In the genomic region with DNA sequence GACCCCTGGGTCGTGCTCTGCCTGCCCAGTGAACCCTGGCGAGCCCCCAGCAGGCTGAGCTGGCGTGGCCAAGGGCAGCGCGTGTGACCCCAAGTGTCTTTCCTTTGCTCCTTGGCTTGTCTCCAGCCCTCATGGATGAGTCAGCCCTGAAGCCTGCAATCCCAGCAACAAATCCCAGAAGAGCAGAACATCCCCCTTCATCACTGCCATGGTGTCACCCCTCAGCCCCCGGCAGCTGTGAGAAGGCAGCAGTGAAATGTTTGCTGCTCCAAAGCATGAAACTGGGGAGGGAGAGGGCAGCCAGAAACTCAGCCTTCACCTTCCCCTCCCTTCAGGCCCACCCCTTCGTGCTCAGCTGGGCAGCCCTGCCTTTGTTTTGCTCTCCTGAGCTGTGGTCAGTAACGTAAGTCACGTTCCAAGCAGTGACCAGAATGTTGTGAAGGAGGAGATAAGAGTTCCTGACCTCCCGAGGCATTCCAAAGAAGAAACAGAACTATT, we compare ENCODE assay signal across 10 cellular contexts. TPM values are rescaled to one million over a fixed set of nuclear protein-coding genes. Genes with fewer than 3 reads are reported as not detected.
DNase-seq lines count a peak whose midpoint lies in the region; ATAC-seq and TF ChIP-seq lines count a peak whose summit lies in the region.
"Had no signal": no experiment of that assay in that cellular context is flagged by ENCODE, and none has a peak within 500 bp of the region (broad histone marks: within the 10 kb centered on the region; RNA-seq: fewer than 3 reads in every experiment).

No MANE protein-coding gene starts in this region.

- H3K23ac ChIP-seq in mesendoderm (ENCODE audit: low read length), result no peak overlapping the region

- H3K27me3 ChIP-seq in duodenal mucosa (ENCODE audit: control insufficient read depth in 1 of 2, insufficient read depth in 2 of 2, low read length in 2 of 2) (no peaks in the 10 kb centered on the region), mesendoderm (ENCODE audit: insufficient read depth, low read length, poor library complexity) (no peaks in the 10 kb centered on the region)

- no peak overlapping the region for H3K56ac ChIP-seq in mesendoderm (ENCODE audit: low read length)

- ATAC-seq in HG03097 (IDR thresholded peaks at IDR 0.05; ENCODE audit: low FRiP score, unreplicated experiment), result no peak
- no peak for ATAC-seq in HG03139 (IDR thresholded peaks at IDR 0.05; ENCODE audit: unreplicated experiment)
- ATAC-seq in HG03432 (IDR thresholded peaks at IDR 0.05; ENCODE audit: unreplicated experiment), result no peak

- H2BK120ac ChIP-seq in mesendoderm (ENCODE audit: low read depth, low read length), result no peak overlapping the region

- no peak overlapping the region for H2BK5ac ChIP-seq in mesendoderm (ENCODE audit: low read length)

- H3K4me1 ChIP-seq in duodenal mucosa (ENCODE audit: control insufficient read depth in 1 of 2, insufficient read depth in 2 of 2, low read length in 2 of 2) (peaks cover 10 to 14% of the 10 kb centered on the region in 2 donors), mesendoderm (ENCODE audit: control insufficient read depth, low read depth, low read length) (peaks cover 5% of the 10 kb centered on the region)

- DNase-seq in A172 (ENCODE audit: low spot score) (peak; percentile 72), mesendoderm (peak; percentile 67), NCI-H774 (lab: John Stamatoyannopoulos, UW) (no peak)
- DNase-seq: CD4-positive, alpha-beta memory T cell had no signal

- H3K79me2 ChIP-seq in mesendoderm (ENCODE audit: control insufficient read depth, insufficient read depth, low read length), result no peaks in the 10 kb centered on the region

- H3K27ac ChIP-seq in duodenal mucosa (ENCODE audit: low read depth, low read length), result peak overlapping the region; percentile 2
- H3K27ac ChIP-seq in mesendoderm (ENCODE audit: low read depth, low read length), result no peak overlapping the region

- no peak overlapping the region for H4K8ac ChIP-seq in mesendoderm (ENCODE audit: low read depth, low read length)

- H2AK5ac ChIP-seq in mesendoderm (ENCODE audit: low read length), result no peak overlapping the region

- H3K4ac ChIP-seq in mesendoderm (ENCODE audit: low read depth, low read length), result no peak overlapping the region

- no CpG with 5 or more reads among the region's 10 CpGs for WGBS in mesendoderm (ENCODE audit: extremely low coverage, insufficient coverage, low lambda C conversion rate)

- no peaks in the 10 kb centered on the region for H3K79me1 ChIP-seq in mesendoderm (ENCODE audit: low read length)

- H3K4me3 ChIP-seq in duodenal mucosa (ENCODE audit: low read depth in 1 of 2, low read length in 2 of 2) (no peak overlapping the region), mesendoderm (ENCODE audit: low read length) (no peak overlapping the region)
- H3K4me3 ChIP-seq: skin epidermis had no signal

- H2BK15ac ChIP-seq in mesendoderm (replicated peaks; ENCODE audit: low read depth), result no peak overlapping the region

- H3K4me2 ChIP-seq in mesendoderm (ENCODE audit: low read length), result no peak overlapping the region

- H3K36me3 ChIP-seq in duodenal mucosa (ENCODE audit: control insufficient read depth in 1 of 2, insufficient read depth in 2 of 2, low read length in 2 of 2) (no peaks in the 10 kb centered on the region), mesendoderm (ENCODE audit: control insufficient read depth, insufficient read depth, low read length) (no peaks in the 10 kb centered on the region)

- no peak overlapping the region for H3K9ac ChIP-seq in duodenal mucosa (ENCODE audit: low read depth in 1 of 2, low read length in 2 of 2)
- H3K9ac ChIP-seq in mesendoderm (ENCODE audit: low read length), result no peak overlapping the region

- TF ChIP-seq EP300 in Ishikawa (IDR thresholded peaks at IDR 0.05; ENCODE audit: borderline replicate concordance), result peak; percentile 51; the same call in 1 of the 2 replicates

- H3K18ac ChIP-seq in mesendoderm (ENCODE audit: low read length), result peak overlapping the region; percentile 20

- no peaks in the 10 kb centered on the region for H3K9me3 ChIP-seq in duodenal mucosa (ENCODE audit: control insufficient read depth in 1 of 2, low read length in 2 of 2)

- no peak overlapping the region for H4K5ac ChIP-seq in mesendoderm (ENCODE audit: low read length)

- no peak for TF ChIP-seq RAD21 in Ishikawa (IDR thresholded peaks at IDR 0.05; ENCODE audit: low read depth)

TF ChIP-seq in Ishikawa, 13 proteins besides CTCF, POLR2A, EP300 and RAD21:
- TF ChIP-seq, protein P1, sequence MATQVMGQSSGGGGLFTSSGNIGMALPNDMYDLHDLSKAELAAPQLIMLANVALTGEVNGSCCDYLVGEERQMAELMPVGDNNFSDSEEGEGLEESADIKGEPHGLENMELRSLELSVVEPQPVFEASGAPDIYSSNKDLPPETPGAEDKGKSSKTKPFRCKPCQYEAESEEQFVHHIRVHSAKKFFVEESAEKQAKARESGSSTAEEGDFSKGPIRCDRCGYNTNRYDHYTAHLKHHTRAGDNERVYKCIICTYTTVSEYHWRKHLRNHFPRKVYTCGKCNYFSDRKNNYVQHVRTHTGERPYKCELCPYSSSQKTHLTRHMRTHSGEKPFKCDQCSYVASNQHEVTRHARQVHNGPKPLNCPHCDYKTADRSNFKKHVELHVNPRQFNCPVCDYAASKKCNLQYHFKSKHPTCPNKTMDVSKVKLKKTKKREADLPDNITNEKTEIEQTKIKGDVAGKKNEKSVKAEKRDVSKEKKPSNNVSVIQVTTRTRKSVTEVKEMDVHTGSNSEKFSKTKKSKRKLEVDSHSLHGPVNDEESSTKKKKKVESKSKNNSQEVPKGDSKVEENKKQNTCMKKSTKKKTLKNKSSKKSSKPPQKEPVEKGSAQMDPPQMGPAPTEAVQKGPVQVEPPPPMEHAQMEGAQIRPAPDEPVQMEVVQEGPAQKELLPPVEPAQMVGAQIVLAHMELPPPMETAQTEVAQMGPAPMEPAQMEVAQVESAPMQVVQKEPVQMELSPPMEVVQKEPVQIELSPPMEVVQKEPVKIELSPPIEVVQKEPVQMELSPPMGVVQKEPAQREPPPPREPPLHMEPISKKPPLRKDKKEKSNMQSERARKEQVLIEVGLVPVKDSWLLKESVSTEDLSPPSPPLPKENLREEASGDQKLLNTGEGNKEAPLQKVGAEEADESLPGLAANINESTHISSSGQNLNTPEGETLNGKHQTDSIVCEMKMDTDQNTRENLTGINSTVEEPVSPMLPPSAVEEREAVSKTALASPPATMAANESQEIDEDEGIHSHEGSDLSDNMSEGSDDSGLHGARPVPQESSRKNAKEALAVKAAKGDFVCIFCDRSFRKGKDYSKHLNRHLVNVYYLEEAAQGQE (IDR thresholded peaks at IDR 0.05; ENCODE audit: low read depth), result no peak
- no peak for TF ChIP-seq EGR1 (IDR thresholded peaks at IDR 0.05)
- TF ChIP-seq CEBPB (IDR thresholded peaks at IDR 0.05), result no peak
- TF ChIP-seq CREB1 (IDR thresholded peaks at IDR 0.05; ENCODE audit: low read depth), result no peak
- TF ChIP-seq, protein P2, sequence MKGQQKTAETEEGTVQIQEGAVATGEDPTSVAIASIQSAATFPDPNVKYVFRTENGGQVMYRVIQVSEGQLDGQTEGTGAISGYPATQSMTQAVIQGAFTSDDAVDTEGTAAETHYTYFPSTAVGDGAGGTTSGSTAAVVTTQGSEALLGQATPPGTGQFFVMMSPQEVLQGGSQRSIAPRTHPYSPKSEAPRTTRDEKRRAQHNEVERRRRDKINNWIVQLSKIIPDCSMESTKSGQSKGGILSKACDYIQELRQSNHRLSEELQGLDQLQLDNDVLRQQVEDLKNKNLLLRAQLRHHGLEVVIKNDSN (IDR thresholded peaks at IDR 0.05), result no peak
- no peak for TF ChIP-seq TEAD4 (IDR thresholded peaks at IDR 0.05)
- TF ChIP-seq YY1 (IDR thresholded peaks at IDR 0.05; ENCODE audit: low read depth), result no peak
- TF ChIP-seq TCF12 (IDR thresholded peaks at IDR 0.05; ENCODE audit: low read depth), result peak; percentile 46
- no peak for TF ChIP-seq TAF1 (IDR thresholded peaks at IDR 0.05; ENCODE audit: low read depth)
- TF ChIP-seq, protein P3, sequence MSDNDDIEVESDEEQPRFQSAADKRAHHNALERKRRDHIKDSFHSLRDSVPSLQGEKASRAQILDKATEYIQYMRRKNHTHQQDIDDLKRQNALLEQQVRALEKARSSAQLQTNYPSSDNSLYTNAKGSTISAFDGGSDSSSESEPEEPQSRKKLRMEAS (IDR thresholded peaks at IDR 0.05), result peak; percentile 53
- peak; percentile 84 for TF ChIP-seq NFIC (IDR thresholded peaks at IDR 0.05)
- TF ChIP-seq ZBTB7A (IDR thresholded peaks at IDR 0.05; ENCODE audit: low read depth), result no peak
- TF ChIP-seq FOXM1 (IDR thresholded peaks at IDR 0.05; ENCODE audit: borderline replicate concordance, low read depth), result no peak
TF ChIP-seq in Ishikawa: peak in this region for 3.

RNA-seq across cellular contexts. Expression of gene ADAMTS15, which starts 29.8 kb away (rescaled TPM):
- total RNA-seq in A172 (2014; rRNA removed; shearing (Covaris generic)), result 0.67 and 1.0 TPM in 2 replicates
- 2.5 TPM for polyA plus RNA-seq in mesendoderm (2013, experiment 1 of 2)
- 2.6 TPM for polyA plus RNA-seq in mesendoderm (2013, experiment 2 of 2)
- total RNA-seq: CD4-positive, alpha-beta memory T cell had no signal
- polyA plus RNA-seq: CD4-positive, alpha-beta memory T cell had no signal

RNA-seq across cellular contexts. Expression of gene ADAMTS8, which starts 49.8 kb away (rescaled TPM):
- not detected in 2 replicates for total RNA-seq in A172 (2014; rRNA removed; shearing (Covaris generic))
- 1.0 TPM for polyA plus RNA-seq in mesendoderm (2013, experiment 1 of 2)
- 1.3 TPM for polyA plus RNA-seq in mesendoderm (2013, experiment 2 of 2)
- total RNA-seq: CD4-positive, alpha-beta memory T cell had no signal
- polyA plus RNA-seq: CD4-positive, alpha-beta memory T cell had no signal
